ENCODE assay signal across 19 cellular contexts in the genomic region with DNA sequence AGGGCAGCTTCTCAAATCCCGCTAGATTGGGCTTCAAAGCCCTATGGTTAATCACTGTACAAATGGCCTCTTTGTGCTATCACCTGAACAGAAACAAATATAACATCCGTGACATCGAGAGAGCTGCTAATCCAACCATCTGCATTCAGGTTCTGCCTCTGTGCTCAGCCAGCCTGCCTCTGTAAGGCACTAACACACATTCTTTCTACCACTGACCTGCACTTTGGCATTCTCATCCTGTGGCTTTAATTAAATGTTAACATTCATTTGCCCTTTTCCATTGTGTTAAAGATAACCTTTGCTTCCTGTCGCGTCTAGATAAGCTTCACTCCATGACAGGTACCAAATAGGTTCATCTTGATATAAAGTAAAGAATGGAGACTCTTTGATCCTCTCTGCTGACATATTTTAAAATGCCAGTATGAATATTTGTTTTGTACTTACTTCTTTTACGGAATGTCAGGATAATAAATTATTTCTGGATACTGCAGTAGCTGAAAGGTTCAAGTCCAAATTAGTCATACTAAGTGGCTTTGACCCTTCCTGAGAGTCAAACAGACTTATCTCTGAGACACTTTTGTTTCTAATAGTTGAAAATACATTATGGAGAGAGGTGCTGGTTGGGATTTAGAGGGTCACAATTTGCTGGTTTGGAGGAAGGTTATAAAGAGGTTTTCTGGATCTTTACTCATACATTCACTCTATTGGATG.
DNase-seq lines count a peak whose midpoint lies in the region; ATAC-seq and TF ChIP-seq lines count a peak whose summit lies in the region.
"Had no signal": no experiment of that assay in that cellular context is flagged by ENCODE, and none has a peak within 500 bp of the region (broad histone marks: within the 10 kb centered on the region; RNA-seq: fewer than 3 reads in every experiment).

No MANE protein-coding gene starts in this region.

- TF ChIP-seq EP300 in SK-N-SH (IDR thresholded peaks at IDR 0.05; ENCODE audit: borderline replicate concordance in 1 of 2, low read depth in 1 of 2, low read length in 1 of 2), result no peak

- ATAC-seq in SK-N-SH treated with all-trans-retinoic acid at 6 μM for 48 hours (no peak), WTC11 (peak; percentile 55), GM21619 (IDR thresholded peaks at IDR 0.05; ENCODE audit: unreplicated experiment) (no peak), GM18517 (IDR thresholded peaks at IDR 0.05; ENCODE audit: unreplicated experiment) (no peak), HG03354 (IDR thresholded peaks at IDR 0.05; ENCODE audit: poor library complexity, severe bottlenecking, unreplicated experiment) (no peak)

- no peak for TF ChIP-seq RAD21 in SK-N-SH (IDR thresholded peaks at IDR 0.05; ENCODE audit: low read length)

- H2AFZ ChIP-seq in SK-N-SH (ENCODE audit: low read depth), result no peak overlapping the region

- H3K27ac ChIP-seq in SK-N-SH (ENCODE audit: low read depth in 2 of 2, low read length in 1 of 2), result no peak overlapping the region
- no peak overlapping the region for H3K27ac ChIP-seq in testis

- H3K79me2 ChIP-seq in SK-N-SH (ENCODE audit: insufficient read depth), result no peaks in the 10 kb centered on the region

- no peak for TF ChIP-seq POLR2A in testis (IDR thresholded peaks at IDR 0.05)

- H4K20me1 ChIP-seq in SK-N-SH (ENCODE audit: insufficient read depth), result no peaks in the 10 kb centered on the region

- H3K4me1 ChIP-seq in SK-N-SH (ENCODE audit: control insufficient read depth in 1 of 2, insufficient read depth in 2 of 2, low read depth in 1 of 2, low read length in 1 of 2) (peaks cover 0 to 3% of the 10 kb centered on the region in 2 experiments; a peak in 1 of 4 replicates), testis (no peaks in the 10 kb centered on the region)
- H3K4me1 ChIP-seq: HAP-1 had no signal

- 54% methylated on average over 6 of the region's 6 CpGs for WGBS in SK-N-SH (ENCODE audit: low lambda C conversion rate)
- WGBS in testis, 2 donors, result 32 to 40% methylated on average over 6 of the region's 6 CpGs

- no peaks in the 10 kb centered on the region for H3K9me2 ChIP-seq in SK-N-SH

- DNase-seq in SK-N-SH, result no peak
- no peak for DNase-seq in WTC11 (ENCODE audit: low spot score)
- peak; percentile 21 for DNase-seq in iPS-NIHi7 (ENCODE audit: extremely low spot score)
- DNase-seq in testis, result no peak
- DNase-seq: DMS 273 treated with DMSO at 0.1 percent for 48 hours, GDM1, KG1, NCI-H1436 treated with DMSO at 0.1 percent for 48 hours, NCI-H2029, NCI-H345, NCI-H524 treated with DMSO at 0.1 percent for 48 hours, RPMI8226, SHP77 treated with DMSO at 0.1 percent for 48 hours had no signal

- no peak overlapping the region for H3K9ac ChIP-seq in SK-N-SH

- TF ChIP-seq CTCF in SK-N-SH (IDR thresholded peaks at IDR 0.05) (no peak), WTC11 (IDR thresholded peaks at IDR 0.05) (no peak), testis (IDR thresholded peaks at IDR 0.05) (no peak)

- no peak overlapping the region for H3K4me3 Mint-ChIP-seq in WTC11
- H3K4me3 Mint-ChIP-seq: B cell had no signal

- H3K27me3 ChIP-seq in SK-N-SH (ENCODE audit: insufficient read depth) (no peaks in the 10 kb centered on the region), testis (no peaks in the 10 kb centered on the region)

- no peak overlapping the region for H3K4me2 ChIP-seq in SK-N-SH

- peaks cover 7% of the 10 kb centered on the region for H3K9me3 Mint-ChIP-seq in WTC11

- H3F3A ChIP-seq in SK-N-SH (replicated peaks; ENCODE audit: insufficient read depth), result no peaks in the 10 kb centered on the region

- no peaks in the 10 kb centered on the region for H3K36me3 Mint-ChIP-seq in WTC11

- no peaks in the 10 kb centered on the region for H3K9me3 ChIP-seq in SK-N-SH
- H3K9me3 ChIP-seq in testis, result no peaks in the 10 kb centered on the region
- H3K9me3 ChIP-seq: HAP-1 had no signal

- H3K4me3 ChIP-seq in SK-N-SH (ENCODE audit: low read depth in 2 of 2, low read length in 1 of 2) (no peak overlapping the region), testis (no peak overlapping the region)
- H3K4me3 ChIP-seq: HAP-1 had no signal

- H3K4me1 Mint-ChIP-seq in WTC11, result peaks cover 7% of the 10 kb centered on the region
- H3K4me1 Mint-ChIP-seq: B cell had no signal

- POLR2A ChIA-PET in SK-N-SH (lab: Yijun Ruan, JAX) (no interaction called here), WTC11 (lab: Charles Lee) (no interaction called here)

- CTCF ChIA-PET in SK-N-SH (lab: Yijun Ruan, JAX), result no interaction called here
- CTCF ChIA-PET in WTC11 (lab: Charles Lee), result no interaction called here

- intact Hi-C loops in testis (cut with DNase I; ENCODE audit: low total_unique reads), result no loop called here

- H3K27me3 Mint-ChIP-seq in WTC11 (ENCODE audit: low read depth), result no peaks in the 10 kb centered on the region
- H3K27me3 Mint-ChIP-seq: B cell had no signal

- H3K36me3 ChIP-seq in SK-N-SH (replicated peaks in 1 of 2; ENCODE audit: control insufficient read depth in 1 of 2, insufficient read depth in 2 of 2, low read length in 1 of 2) (no peaks in the 10 kb centered on the region), testis (ENCODE audit: low read depth, missing control alignments) (no peaks in the 10 kb centered on the region)
- H3K36me3 ChIP-seq: HAP-1 had no signal

- no peak overlapping the region for H3K27ac Mint-ChIP-seq in WTC11
- H3K27ac Mint-ChIP-seq: B cell had no signal

TF ChIP-seq in SK-N-SH treated with all-trans-retinoic acid at 6 μM for 48 hours, 23 proteins besides CTCF, POLR2A, EP300 and RAD21:
- peak; percentile 62 for TF ChIP-seq ISL1 (CRISPR knock-in tag; IDR thresholded peaks at IDR 0.05)
- TF ChIP-seq ESRRG (CRISPR knock-in tag; IDR thresholded peaks at IDR 0.05), result no peak
- TF ChIP-seq BACH2 (CRISPR knock-in tag; IDR thresholded peaks at IDR 0.05; ENCODE audit: borderline replicate concordance), result no peak
- TF ChIP-seq, protein P1, sequence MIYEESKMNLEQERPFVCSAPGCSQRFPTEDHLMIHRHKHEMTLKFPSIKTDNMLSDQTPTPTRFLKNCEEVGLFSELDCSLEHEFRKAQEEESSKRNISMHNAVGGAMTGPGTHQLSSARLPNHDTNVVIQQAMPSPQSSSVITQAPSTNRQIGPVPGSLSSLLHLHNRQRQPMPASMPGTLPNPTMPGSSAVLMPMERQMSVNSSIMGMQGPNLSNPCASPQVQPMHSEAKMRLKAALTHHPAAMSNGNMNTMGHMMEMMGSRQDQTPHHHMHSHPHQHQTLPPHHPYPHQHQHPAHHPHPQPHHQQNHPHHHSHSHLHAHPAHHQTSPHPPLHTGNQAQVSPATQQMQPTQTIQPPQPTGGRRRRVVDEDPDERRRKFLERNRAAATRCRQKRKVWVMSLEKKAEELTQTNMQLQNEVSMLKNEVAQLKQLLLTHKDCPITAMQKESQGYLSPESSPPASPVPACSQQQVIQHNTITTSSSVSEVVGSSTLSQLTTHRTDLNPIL (CRISPR knock-in tag; IDR thresholded peaks at IDR 0.05; ENCODE audit: low read depth), result no peak
- no peak for TF ChIP-seq ZNF70 (CRISPR knock-in tag; IDR thresholded peaks at IDR 0.05)

TF ChIP-seq in SK-N-SH, 30 proteins besides CTCF, POLR2A, EP300 and RAD21 (continues in another document):
- TF ChIP-seq FOSL2 (IDR thresholded peaks at IDR 0.05; ENCODE audit: borderline replicate concordance, low read depth) (no peak), MEF2A (IDR thresholded peaks at IDR 0.05; ENCODE audit: borderline replicate concordance, low read depth) (no peak), NFIC (IDR thresholded peaks at IDR 0.05; ENCODE audit: borderline replicate concordance) (no peak), TAF1 (IDR thresholded peaks at IDR 0.05; ENCODE audit: borderline replicate concordance, low read depth, low read length) (no peak), RFX5 (IDR thresholded peaks at IDR 0.05; ENCODE audit: low read length) (no peak), JUND (IDR thresholded peaks at IDR 0.05) (no peak), CHD2 (IDR thresholded peaks at IDR 0.05; ENCODE audit: low read length, partially characterized antibody) (no peak), RCOR1 (IDR thresholded peaks at IDR 0.05; ENCODE audit: low read length) (no peak), POLR2AphosphoS5 (IDR thresholded peaks at IDR 0.05; ENCODE audit: low read depth, low read length) (no peak), NRF1 (IDR thresholded peaks at IDR 0.05; ENCODE audit: low read depth, low read length) (no peak)
- TF ChIP-seq, protein P2, sequence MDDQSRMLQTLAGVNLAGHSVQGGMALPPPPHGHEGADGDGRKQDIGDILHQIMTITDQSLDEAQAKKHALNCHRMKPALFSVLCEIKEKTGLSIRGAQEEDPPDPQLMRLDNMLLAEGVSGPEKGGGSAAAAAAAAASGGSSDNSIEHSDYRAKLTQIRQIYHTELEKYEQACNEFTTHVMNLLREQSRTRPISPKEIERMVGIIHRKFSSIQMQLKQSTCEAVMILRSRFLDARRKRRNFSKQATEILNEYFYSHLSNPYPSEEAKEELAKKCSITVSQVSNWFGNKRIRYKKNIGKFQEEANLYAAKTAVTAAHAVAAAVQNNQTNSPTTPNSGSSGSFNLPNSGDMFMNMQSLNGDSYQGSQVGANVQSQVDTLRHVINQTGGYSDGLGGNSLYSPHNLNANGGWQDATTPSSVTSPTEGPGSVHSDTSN (IDR thresholded peaks at IDR 0.05), result no peak

TF ChIP-seq in WTC11, 78 proteins besides CTCF, POLR2A, EP300 and RAD21 (continues in another document):
- TF ChIP-seq ERG (CRISPR knock-in tag; IDR thresholded peaks at IDR 0.05) (no peak), TP53 (CRISPR knock-in tag; IDR thresholded peaks at IDR 0.05) (no peak), GRHL2 (CRISPR knock-in tag; IDR thresholded peaks at IDR 0.05; ENCODE audit: insufficient replicate concordance, severe bottlenecking) (no peak), ZNF138 (CRISPR knock-in tag; conservative IDR thresholded peaks at IDR 0.05) (no peak)
